In genomic region chr2:225354281-225354774, GRCh38 we compare ENCODE assay signal across 16 cellular contexts. TPM values are rescaled to one million over a fixed set of nuclear protein-coding genes. Genes with fewer than 3 reads are reported as not detected.
A peak's percentile ranks its signal among the peaks of the same experiment; 100 is the strongest.
DNase-seq lines count a peak whose midpoint lies in the region; ATAC-seq, FAIRE-seq and TF ChIP-seq lines count a peak whose summit lies in the region.
"Had no signal": no experiment of that assay in that cellular context is flagged by ENCODE, and none has a peak within 500 bp of the region (broad histone marks: within the 10 kb centered on the region; RNA-seq: fewer than 3 reads in every experiment).

No MANE protein-coding gene starts in this region.

- in situ Hi-C loops in K562 (cut with MboI): no loop called here

- DNase-seq in BE2C (peak; percentile 43), K562 (ENCODE audit: extremely low read depth in 1 of 4, low spot score in 3 of 4) (peak in 1 of 4 experiments; percentile 21), kidney tubule cell (ENCODE audit: low spot score) (peak; percentile 49), testis (no peak), heart right ventricle (no peak)
- DNase-seq: activated CD4-positive, alpha-beta T cell treated with anti-CD3 and anti-CD28 coated beads for 4 hours; effector memory CD8-positive, alpha-beta T cell; NCI-H187 treated with DMSO at 0.1 percent for 48 hours; nucleus accumbens; SHP77; thyroid gland had no signal

- peaks cover 33% of the 10 kb centered on the region for H3K4me1 ChIP-seq in BE2C
- H3K4me1 ChIP-seq in HUES48 (ENCODE audit: control insufficient read depth, insufficient read depth, low read length): no peaks in the 10 kb centered on the region
- H3K4me1 ChIP-seq in K562 (replicated peaks in 1 of 2; ENCODE audit: control insufficient read depth in 2 of 2, insufficient read depth in 2 of 2, low read length in 2 of 2): no peaks in the 10 kb centered on the region
- H3K4me1 ChIP-seq in gastroesophageal sphincter: no peaks in the 10 kb centered on the region
- no peaks in the 10 kb centered on the region for H3K4me1 ChIP-seq in testis
- H3K4me1 ChIP-seq in heart right ventricle: no peaks in the 10 kb centered on the region
- H3K4me1 ChIP-seq: thyroid gland had no signal

- TF ChIP-seq EP300 in K562 (IDR thresholded peaks at IDR 0.05; ENCODE audit: low read length): no peak
- TF ChIP-seq EP300 in gastroesophageal sphincter (IDR thresholded peaks at IDR 0.05): no peak

- H2AFZ ChIP-seq in K562 (ENCODE audit: low read depth, low read length): no peak overlapping the region

- peak overlapping the region; percentile 33 for H3K27ac ChIP-seq in HUES48 (ENCODE audit: low read depth, low read length)
- H3K27ac ChIP-seq in K562 (ENCODE audit: extremely low read depth, low read depth, low read length): no peak overlapping the region
- no peak overlapping the region for H3K27ac ChIP-seq in gastroesophageal sphincter
- no peak overlapping the region for H3K27ac ChIP-seq in testis
- no peak overlapping the region for H3K27ac ChIP-seq in heart right ventricle
- H3K27ac ChIP-seq: C4-2B, thyroid gland had no signal

- CTCF ChIA-PET in K562 (lab: Yijun Ruan, JAX; ENCODE audit: low intra/inter-chr PET ratio): no interaction called here

- no peak for TF ChIP-seq POLR2A in K562 (conservative IDR thresholded peaks at IDR 0.05)
- no peak for TF ChIP-seq POLR2A in gastroesophageal sphincter (IDR thresholded peaks at IDR 0.05)
- no peak for TF ChIP-seq POLR2A in testis (IDR thresholded peaks at IDR 0.05)

- FAIRE-seq in K562 (lab: Jason Lieb, UNC): no peak
- FAIRE-seq: GM12878 had no signal

- H3K4me3 ChIP-seq in BE2C (ENCODE audit: low read depth, low read length) (no peak overlapping the region), HUES48 (ENCODE audit: low read depth, low read length) (no peak overlapping the region), K562 (no peak overlapping the region), gastroesophageal sphincter (no peak overlapping the region), testis (no peak overlapping the region), heart right ventricle (no peak overlapping the region)
- H3K4me3 ChIP-seq: GM12878, thyroid gland had no signal

- WGBS in K562 (ENCODE audit: insufficient coverage, low coverage, missing lambda C conversion rate): 0% methylated on average over 1 of the region's 3 CpGs
- 6 to 8% methylated on average over 2 of the region's 3 CpGs for WGBS in gastroesophageal sphincter (ENCODE audit: low coverage in 1 of 2), 2 donors
- 29 to 38% methylated on average over 3 of the region's 3 CpGs for WGBS in testis, 2 donors
- 4 to 5% methylated on average over 3 of the region's 3 CpGs for WGBS in heart right ventricle, 2 donors

- H3K4me2 ChIP-seq in K562 (ENCODE audit: insufficient read depth, low read length): no peak overlapping the region

- no peaks in the 10 kb centered on the region for H3K36me3 ChIP-seq in BE2C
- no peaks in the 10 kb centered on the region for H3K36me3 ChIP-seq in HUES48 (ENCODE audit: control insufficient read depth, insufficient read depth, low read length)
- no peaks in the 10 kb centered on the region for H3K36me3 ChIP-seq in K562 (ENCODE audit: control insufficient read depth, insufficient read depth, low read length)
- H3K36me3 ChIP-seq in gastroesophageal sphincter: no peaks in the 10 kb centered on the region
- no peaks in the 10 kb centered on the region for H3K36me3 ChIP-seq in testis (ENCODE audit: low read depth, missing control alignments)
- H3K36me3 ChIP-seq in heart right ventricle: no peaks in the 10 kb centered on the region
- H3K36me3 ChIP-seq: thyroid gland had no signal

- H3K27me3 ChIP-seq in BE2C (no peaks in the 10 kb centered on the region), HUES48 (ENCODE audit: control insufficient read depth, insufficient read depth, low read length) (no peaks in the 10 kb centered on the region), K562 (ENCODE audit: control insufficient read depth in 2 of 2, insufficient read depth in 2 of 2, low read length in 2 of 2) (no peaks in the 10 kb centered on the region), gastroesophageal sphincter (no peaks in the 10 kb centered on the region), testis (no peaks in the 10 kb centered on the region), heart right ventricle (peaks cover 0 to 6% (median 0%) of the 10 kb centered on the region in 7 donors)
- H3K27me3 ChIP-seq: thyroid gland had no signal

- intact Hi-C loops in K562 (cut with micrococcal nuclease) (no loop called here), testis (cut with DNase I; ENCODE audit: low total_unique reads) (no loop called here), heart right ventricle (cut with DNase I) (no loop called here)

- H3K9me1 ChIP-seq in K562 (ENCODE audit: control insufficient read depth, insufficient read depth, low read length): no peaks in the 10 kb centered on the region

- POLR2A ChIA-PET in K562 (lab: Yijun Ruan, JAX): no interaction called here

- no TSS peak for BruUV-seq in K562 (replicated peaks; lab: Mats Ljungman, UMichigan)

- TF ChIP-seq CTCF in BE2C (IDR thresholded peaks at IDR 0.05; ENCODE audit: low read depth, low read length) (no peak), K562 (IDR thresholded peaks at IDR 0.05 in 2 of 3, conservative IDR thresholded peaks at IDR 0.05 in 1 of 3; ENCODE audit: insufficient read depth in 2 of 3, low read depth in 1 of 3, low read length in 3 of 3) (no peak), gastroesophageal sphincter (IDR thresholded peaks at IDR 0.05) (no peak), testis (IDR thresholded peaks at IDR 0.05) (no peak), heart right ventricle (IDR thresholded peaks at IDR 0.05) (no peak)

- no peaks in the 10 kb centered on the region for H3K9me3 ChIP-seq in BE2C
- no peaks in the 10 kb centered on the region for H3K9me3 ChIP-seq in HUES48 (ENCODE audit: control insufficient read depth, insufficient read depth, low read length)
- no peaks in the 10 kb centered on the region for H3K9me3 ChIP-seq in K562 (replicated peaks; ENCODE audit: control insufficient read depth, insufficient read depth, low read depth, low read length)
- H3K9me3 ChIP-seq in gastroesophageal sphincter: peaks cover 0 to 3% (median 0%) of the 10 kb centered on the region in 3 donors
- H3K9me3 ChIP-seq in testis: no peaks in the 10 kb centered on the region
- H3K9me3 ChIP-seq in heart right ventricle: no peaks in the 10 kb centered on the region
- H3K9me3 ChIP-seq: thyroid gland had no signal

- H3K9ac ChIP-seq in HUES48 (ENCODE audit: low read depth, low read length) (no peak overlapping the region), K562 (ENCODE audit: insufficient read depth in 1 of 2, low read depth in 2 of 2, low read length in 2 of 2) (no peak overlapping the region)

- no peak for ATAC-seq in K562
- no peak for ATAC-seq in gastroesophageal sphincter
- ATAC-seq in heart right ventricle: no peak
- ATAC-seq in GM21529 (IDR thresholded peaks at IDR 0.05; ENCODE audit: unreplicated experiment): no peak
- ATAC-seq: effector memory CD8-positive, alpha-beta T cell; GM12878 had no signal

- H3K79me2 ChIP-seq in K562 (ENCODE audit: control insufficient read depth, insufficient read depth, low read length): no peaks in the 10 kb centered on the region

- TF ChIP-seq RAD21 in K562 (CRISPR knock-in tag; conservative IDR thresholded peaks at IDR 0.05 in 1 of 2, IDR thresholded peaks at IDR 0.05 in 1 of 2): no peak

- H4K20me1 ChIP-seq in K562 (replicated peaks; ENCODE audit: control insufficient read depth, insufficient read depth, low read length): no peaks in the 10 kb centered on the region

TF ChIP-seq in K562, 482 proteins besides CTCF, POLR2A, EP300 and RAD21 (continues in another document):
- no peak for TF ChIP-seq ARID3B (CRISPR knock-in tag; IDR thresholded peaks at IDR 0.05; ENCODE audit: borderline replicate concordance)
- peak; percentile 28; the same call in 1 of the 2 replicates for TF ChIP-seq ARID1B (IDR thresholded peaks at IDR 0.05)

RNA-seq across cellular contexts. Expression of gene NYAP2, which starts 45.2 kb away (rescaled TPM):
- polyA plus RNA-seq in BE2C (2012; ENCODE audit: insufficient read depth, insufficient read length, low read depth): 1.6 TPM
- 0.07 and 0.16 TPM in 2 replicates for total RNA-seq in K562 (2011; cell fraction: chromatin; rRNA removed; ENCODE audit: low replicate concordance)
- total RNA-seq in K562 (2011; cell fraction: nucleolus; rRNA removed): not detected in 2 replicates
- total RNA-seq in K562 (2011; cell fraction: nucleoplasm; rRNA removed): 0.07 and 0.08 TPM in 2 replicates
- total RNA-seq in K562 (2014; rRNA removed) (0.04 TPM in 1 of 2 replicates, not detected in the other), K562 (2014; rRNA removed; fragmentation: Illumina TruSeq; extraction: Trizol) (0.04 and 0.10 TPM in 2 replicates), K562 (2015; rRNA removed; fragmentation: Illumina TruSeq; extraction: Trizol) (0.04 TPM in 2 replicates), K562 (2021) (0.04 TPM in 2 replicates), gastroesophageal sphincter (under 1 TPM in 2 of 4 donors, not detected in 2; 0.13 to 0.47 TPM), testis (under 1 TPM; 0.24 to 0.25 TPM), heart right ventricle (under 1 TPM in 1 of 10 donors, not detected in 9; 0.04 TPM)
- polyA plus RNA-seq in K562 (2011; rRNA removed) (0.01 and 0.03 TPM in 2 replicates), K562 (2014; fragmentation: Illumina TruSeq; extraction: Trizol) (0.04 TPM in 1 of 2 replicates, not detected in the other), K562 (2014; fragmentation: Nextera tagmentation; extraction: Ambion mirVana) (not detected), K562 (2014; rRNA removed) (0.03 and 0.08 TPM in 2 replicates), testis (ENCODE audit: insufficient read depth, low read depth, low replicate concordance) (0.17 TPM), heart right ventricle (not detected)
- 0.01 TPM in 1 of 2 replicates, not detected in the other for polyA plus RNA-seq in K562 (2011; cell fraction: cytosol; rRNA removed)
- polyA plus RNA-seq in K562 (2011; cell fraction: nucleus; rRNA removed): 0.08 and 0.17 TPM in 2 replicates
- 0.03 TPM in 2 replicates for polyA plus RNA-seq in K562 (2012)
- polyA minus RNA-seq in K562 (2011; rRNA and poly(A)+ RNA removed): 0.11 TPM in 1 of 2 replicates, not detected in the other
- polyA minus RNA-seq in K562 (2011; cell fraction: cytosol; rRNA and poly(A)+ RNA removed): not detected in 2 replicates
- polyA minus RNA-seq in K562 (2011; cell fraction: nucleus; rRNA and poly(A)+ RNA removed): under 0.01 TPM in 1 of 2 replicates, not detected in the other
- total RNA-seq: GM12878, thyroid gland had no signal

Comparison
In these comparisons a context has a peak if more than half of its experiments do, and no peak if none do; other contexts are left out.
1. DNase-seq: peak in BE2C (single experiment) and kidney tubule cell (single experiment); none in testis (single experiment) and heart right ventricle (0 of 2).